Comparison of ENCODE assay signal across 8 cellular contexts in genomic region chr1:40039757-40040510, GRCh38.
DNase-seq lines count a peak whose midpoint lies in the region; ATAC-seq and TF ChIP-seq lines count a peak whose summit lies in the region.

No MANE protein-coding gene starts in this region.

- H3K27ac ChIP-seq in VCaP, result peak overlapping the region; percentile 78

- peak; percentile 26 for DNase-seq in 8988T
- DNase-seq in NCI-H2029 treated with DMSO at 0.1 percent for 48 hours (lab: John Stamatoyannopoulos, UW), result peak; percentile 99
- DNase-seq in T47D (ENCODE audit: low read depth in 1 of 2, low spot score in 1 of 2), result peak; percentile 18 to 77
- peak; percentile 65 for DNase-seq in inferior parietal cortex (ENCODE audit: extremely low spot score)
- DNase-seq in stimulated activated CD4-positive, alpha-beta T cell treated with anti-CD3 and anti-CD28 coated beads, Interleukin-15, amount 100 ng/mL, for 1 hour (ENCODE audit: low read depth in 1 of 2, low spot score in 1 of 2), result peak; percentile 40 to 46

- peak; percentile 63 for ATAC-seq in GM18502 (IDR thresholded peaks at IDR 0.05; ENCODE audit: poor library complexity, unreplicated experiment)
- peak; percentile 60 for ATAC-seq in HG02885 (IDR thresholded peaks at IDR 0.05; ENCODE audit: poor library complexity, unreplicated experiment)

- no peak for TF ChIP-seq CTCF in VCaP (conservative IDR thresholded peaks at IDR 0.05)

- in situ Hi-C loops in T47D (cut with HindIII; ENCODE audit: low pct_unique_long_range_greater_than_20kb, low sequenced_read_pairs), result no loop called here

Comparison
In these comparisons a context has a peak if more than half of its experiments do, and no peak if none do; other contexts are left out.
1. Peak in every context shown above with its lines: DNase-seq, ATAC-seq and H3K27ac ChIP-seq.
2. DNase-seq: peak in every context shown above with its lines; median percentile 99 in NCI-H2029 treated with DMSO at 0.1 percent for 48 hours; 65 in inferior parietal cortex; 48 in T47D; 43 in stimulated activated CD4-positive, alpha-beta T cell treated with anti-CD3 and anti-CD28 coated beads, Interleukin-15, amount 100 ng/mL, for 1 hour; 26 in 8988T.